Comparison of ENCODE assay signal across 8 cellular contexts in genomic region chr1:155062702-155063411, GRCh38. TPM values are rescaled to one million over a fixed set of nuclear protein-coding genes. Genes with fewer than 3 reads are reported as not detected.
A peak's percentile ranks its signal among the peaks of the same experiment; 100 is the strongest.
DNase-seq lines count a peak whose midpoint lies in the region; ATAC-seq and TF ChIP-seq lines count a peak whose summit lies in the region.

No MANE protein-coding gene starts in this region.

- CTCF ChIA-PET in Caco-2 (lab: Charles Lee): interaction anchor here (0.6 to 3.7 kb wide), 5 partner anchors 12 to 183 kb away, joined by 3 to 39 read pairs (median 5); partner anchors contain the start of genes ADAM15 and KRTCAP2

- H3K27me3 ChIP-seq in Caco-2 (replicated peaks; ENCODE audit: control insufficient read depth, insufficient read depth, low read length): no peaks in the 10 kb centered on the region

- TF ChIP-seq CTCF in Caco-2 (IDR thresholded peaks at IDR 0.05; ENCODE audit: insufficient read depth in 1 of 2, low read depth in 1 of 2, low read length in 1 of 2, severe bottlenecking in 1 of 2, unreplicated experiment in 1 of 2) (peak; percentile 87 to 92), astrocyte of the cerebellum (IDR thresholded peaks at IDR 0.05; ENCODE audit: low read depth, low read length, missing control alignments) (peak; percentile 68)

- peaks cover 22% of the 10 kb centered on the region for H3K4me1 Mint-ChIP-seq in Caco-2 (ENCODE audit: low read depth, unreplicated experiment)

- peak; percentile 9 for ATAC-seq in HG02840 (IDR thresholded peaks at IDR 0.05; ENCODE audit: low FRiP score, unreplicated experiment)
- no peak for ATAC-seq in HG03565 (IDR thresholded peaks at IDR 0.05; ENCODE audit: unreplicated experiment)
- ATAC-seq in HG02981 (IDR thresholded peaks at IDR 0.05; ENCODE audit: unreplicated experiment): no peak

- H3K9me3 ChIP-seq in Caco-2: no peaks in the 10 kb centered on the region
- H3K9me3 ChIP-seq in SK-N-MC (ENCODE audit: low read depth, low read length): no peaks in the 10 kb centered on the region

- in situ Hi-C loops in astrocyte of the cerebellum (cut with HindIII; ENCODE audit: low sequenced_read_pairs): loop anchor here (5.0 kb wide), 1 partner anchor 51 kb away; no protein-coding TSS in a partner anchor

- DNase-seq in Caco-2: peak; percentile 68 to 83
- no peak for DNase-seq in SK-N-MC (ENCODE audit: low read depth, low spot score)
- DNase-seq in astrocyte of the cerebellum (ENCODE audit: low read depth): no peak
- DNase-seq in iPS-NIHi11 (ENCODE audit: low spot score): peak; percentile 72
- peak; percentile 81 to 89 for DNase-seq in stimulated activated CD4-positive, alpha-beta T cell treated with anti-CD3 and anti-CD28 coated beads, Interleukin-2, amount 100 ng/mL, for 24 hours

- H3K27ac ChIP-seq in SK-N-MC: no peak overlapping the region

- peak overlapping the region; percentile 64 for H3K4me3 ChIP-seq in Caco-2 (ENCODE audit: low read depth, low read length)
- peak overlapping the region; percentile 95 for H3K4me3 ChIP-seq in SK-N-MC
- H3K4me3 ChIP-seq in astrocyte of the cerebellum (ENCODE audit: low read depth, low read length): peak overlapping the region; percentile 82

- H3K4me3 Mint-ChIP-seq in Caco-2 (ENCODE audit: unreplicated experiment): peak overlapping the region; percentile 86

- H3K36me3 Mint-ChIP-seq in Caco-2 (ENCODE audit: insufficient read depth, unreplicated experiment): peaks cover 19% of the 10 kb centered on the region

- H3K27me3 Mint-ChIP-seq in Caco-2 (ENCODE audit: insufficient read depth, unreplicated experiment): no peaks in the 10 kb centered on the region

- BruUV-seq in Caco-2 (replicated peaks; lab: Mats Ljungman, UMichigan): no TSS peak

- H3K36me3 ChIP-seq in Caco-2 (ENCODE audit: control insufficient read depth, insufficient read depth, low read length) (peaks cover 2% of the 10 kb centered on the region; the same call in 1 of the 2 replicates), SK-N-MC (ENCODE audit: insufficient read depth, low read length) (peaks cover 11% of the 10 kb centered on the region; the same call in 1 of the 2 replicates)

- no peaks in the 10 kb centered on the region for H3K9me3 Mint-ChIP-seq in Caco-2 (ENCODE audit: unreplicated experiment)

- POLR2A ChIA-PET in Caco-2 (lab: Charles Lee): interaction anchor here (0.5 to 1.6 kb wide), 3 partner anchors 12 to 794 kb away, joined by 3 to 6 read pairs (median 5); partner anchors contain the start of genes ADAM15, EFNA3 and GON4L

- H3K4me1 ChIP-seq in Caco-2: 0 out of 2 replicates have a peak, but pooled peaks cover 19% of the 10 kb centered on the region

- intact Hi-C loops in Caco-2 (cut with micrococcal nuclease; ENCODE audit: unreplicated experiment): loop anchor here (1.0 to 5.0 kb wide), 4 partner anchors 21 to 106 kb away; partner anchors contain the start of genes CKS1B, PBXIP1, SHC1 and ZBTB7B

- peak overlapping the region; percentile 22 for H3K27ac Mint-ChIP-seq in Caco-2 (ENCODE audit: unreplicated experiment)

- H3K9ac ChIP-seq in SK-N-MC (ENCODE audit: insufficient read length): no peak overlapping the region

RNA-seq across cellular contexts. Expression of gene EFNA4, which starts 0.7 kb away (rescaled TPM):
- total RNA-seq in Caco-2 (2022): 13.8 and 16.0 TPM in 2 replicates

RNA-seq across cellular contexts. Expression of gene ADAM15, which starts 11.7 kb away (rescaled TPM):
- total RNA-seq in Caco-2 (2022): 44.0 and 48.2 TPM in 2 replicates

RNA-seq across cellular contexts. Expression of gene EFNA3, which starts 15.8 kb away (rescaled TPM):
- total RNA-seq in Caco-2 (2022): 3.4 and 3.5 TPM in 2 replicates

RNA-seq across cellular contexts. Expression of gene DCST1, which starts 29.2 kb away (rescaled TPM):
- 0.32 TPM in 1 of 2 replicates, not detected in the other for total RNA-seq in Caco-2 (2022)

RNA-seq across cellular contexts. Expression of gene DCST2, which starts 29.3 kb away (rescaled TPM):
- 0.26 and 0.61 TPM in 2 replicates for total RNA-seq in Caco-2 (2022)

Comparison
In these comparisons a context has a peak if more than half of its experiments do, and no peak if none do; other contexts are left out.
1. DNase-seq: peak in Caco-2 (2 of 2), iPS-NIHi11 (single experiment) and stimulated activated CD4-positive, alpha-beta T cell treated with anti-CD3 and anti-CD28 coated beads, Interleukin-2, amount 100 ng/mL, for 24 hours (2 of 2); none in SK-N-MC (single experiment) and astrocyte of the cerebellum (single experiment).
2. Peak in every context shown above with its lines, with median percentiles within 50 percentile points of each other: H3K4me3 ChIP-seq.